Comparison of ENCODE assay signal across 1 cellular context in genomic region chr10:6239213-6239991, GRCh38.
TF ChIP-seq lines count a peak whose summit lies in the region.

No MANE protein-coding gene starts in this region.

TF ChIP-seq in GM12878, 131 proteins besides CTCF, POLR2A, EP300 and RAD21 (continued from another document):
- no peak for TF ChIP-seq ZBTB40 (IDR thresholded peaks at IDR 0.05; ENCODE audit: borderline replicate concordance)
- no peak for TF ChIP-seq FOS (IDR thresholded peaks at IDR 0.05; ENCODE audit: borderline replicate concordance, extremely low read depth, insufficient read length)
- TF ChIP-seq MYC (IDR thresholded peaks at IDR 0.05; ENCODE audit: insufficient read depth, insufficient read length, insufficient replicate concordance, low read length, severe bottlenecking), result no peak
- no peak for TF ChIP-seq TCF7 (IDR thresholded peaks at IDR 0.05; ENCODE audit: borderline replicate concordance)
- no peak for TF ChIP-seq WRNIP1 (IDR thresholded peaks at IDR 0.05; ENCODE audit: borderline replicate concordance, low read depth, low read length)
- no peak for TF ChIP-seq IRF4 (IDR thresholded peaks at IDR 0.05; ENCODE audit: low read depth, low read length)
- no peak for TF ChIP-seq ZNF217 (IDR thresholded peaks at IDR 0.05)
- no peak for TF ChIP-seq ZNF274 (IDR thresholded peaks at IDR 0.05; ENCODE audit: insufficient read depth, insufficient read length)
- no peak for TF ChIP-seq ZZZ3 (IDR thresholded peaks at IDR 0.05; ENCODE audit: control insufficient read depth, insufficient read length, low read depth)
- TF ChIP-seq CHD1 (IDR thresholded peaks at IDR 0.05; ENCODE audit: low read depth, low read length), result no peak
- TF ChIP-seq RFX5 (IDR thresholded peaks at IDR 0.05; ENCODE audit: low read depth, low read length), result no peak
- TF ChIP-seq SRF (IDR thresholded peaks at IDR 0.05; ENCODE audit: low read depth in 2 of 2, low read length in 2 of 2), result no peak
- 0 out of 2 replicates have a peak, but pooled peaks have one; percentile 14 for TF ChIP-seq IKZF1 (conservative IDR thresholded peaks at IDR 0.05)
- no peak for TF ChIP-seq ZNF384 (IDR thresholded peaks at IDR 0.05; ENCODE audit: borderline replicate concordance, low read depth, low read length)
- no peak for TF ChIP-seq STAT3 (IDR thresholded peaks at IDR 0.05; ENCODE audit: low read depth, low read length)
- no peak for TF ChIP-seq KAT2A (conservative IDR thresholded peaks at IDR 0.05; ENCODE audit: control insufficient read depth, low read depth, low read length)
- TF ChIP-seq ZBTB33 (IDR thresholded peaks at IDR 0.05), result no peak
- TF ChIP-seq KDM1A (IDR thresholded peaks at IDR 0.05; ENCODE audit: borderline replicate concordance), result no peak
- no peak for TF ChIP-seq YY1 (IDR thresholded peaks at IDR 0.05; ENCODE audit: low read depth, low read length)
- no peak for TF ChIP-seq JUND (IDR thresholded peaks at IDR 0.05; ENCODE audit: low read depth, low read length)
- no peak for TF ChIP-seq ZBTB4 (CRISPR knock-in tag; IDR thresholded peaks at IDR 0.05)
